In genomic region chr15:72315706-72316370, GRCh38 we compare ENCODE assay signal across 1 cellular context.
TF ChIP-seq lines count a peak whose summit lies in the region.

No MANE protein-coding gene starts in this region.

TF ChIP-seq in HEK293, 187 proteins besides CTCF, POLR2A, EP300 and RAD21 (continued from another document):
- TF ChIP-seq ZNF501 (tag by site-specific recombination; IDR thresholded peaks at IDR 0.05) (no peak), GLI2 (tag by site-specific recombination; IDR thresholded peaks at IDR 0.05; ENCODE audit: borderline replicate concordance, low read depth) (no peak), ZBTB48 (tag by site-specific recombination; IDR thresholded peaks at IDR 0.05) (peak; percentile 79), ZNF18 (tag by site-specific recombination; IDR thresholded peaks at IDR 0.05) (no peak), OVOL3 (tag by site-specific recombination; IDR thresholded peaks at IDR 0.05) (no peak), MYNN (tag by site-specific recombination; IDR thresholded peaks at IDR 0.05; ENCODE audit: borderline replicate concordance) (no peak), ZNF555 (tag by site-specific recombination; conservative IDR thresholded peaks at IDR 0.05) (no peak), PRDM6 (tag by site-specific recombination; IDR thresholded peaks at IDR 0.05) (no peak), ZNF335 (tag by site-specific recombination; conservative IDR thresholded peaks at IDR 0.05) (no peak), PRDM4 (tag by site-specific recombination; IDR thresholded peaks at IDR 0.05) (no peak; the same call in 1 of the 2 replicates), ZSCAN23 (tag by site-specific recombination; IDR thresholded peaks at IDR 0.05) (no peak), ZNF148 (tag by site-specific recombination; IDR thresholded peaks at IDR 0.05; ENCODE audit: borderline replicate concordance) (no peak), ZNF350 (tag by site-specific recombination; IDR thresholded peaks at IDR 0.05) (no peak), HIC1 (tag by site-specific recombination; IDR thresholded peaks at IDR 0.05) (no peak), ZNF670 (tag by site-specific recombination; IDR thresholded peaks at IDR 0.05; ENCODE audit: low read depth) (no peak), BCL11A (tag by site-specific recombination; IDR thresholded peaks at IDR 0.05; ENCODE audit: low read depth) (no peak)
